ENCODE assay signal across 8 cellular contexts in genomic region chr19:44002566-44003460, GRCh38. TPM values are rescaled to one million over a fixed set of nuclear protein-coding genes. Genes with fewer than 3 reads are reported as not detected.
DNase-seq lines count a peak whose midpoint lies in the region; ATAC-seq, FAIRE-seq and TF ChIP-seq lines count a peak whose summit lies in the region.

ZNF230 (plus strand) TSS chr19:44002957; CDS start chr19:44007079, 4,122 bp downstream.

- H3K4me1 ChIP-seq in BLaER1 = peaks cover 18% of the 10 kb centered on the region

- H3K4me2 ChIP-seq in BLaER1 = peak within 1 kb of the TSS; percentile 92

- H3K9ac ChIP-seq in BLaER1 = peak within 1 kb of the TSS; percentile 86

- intact Hi-C loops in activated CD4-positive, alpha-beta T cell treated with anti-CD3 and anti-CD28 coated beads, Interleukin-2, amount 10 ng/mL, durations not matched to agents 24 days and 14 days (cut with micrococcal nuclease) = loop anchor here (1.0 to 10.0 kb wide), 11 partner anchors 19 to 498 kb away; partner anchors contain the start of genes ZNF155, ZNF180, ZNF222 and ZNF224

- peak within 1 kb of the TSS; percentile 96 for H3K27ac Mint-ChIP-seq in activated CD4-positive, alpha-beta T cell treated with anti-CD3 and anti-CD28 coated beads, Interleukin-2, amount 10 ng/mL, durations not matched to agents 24 days and 14 days

- H4K20me1 ChIP-seq in BLaER1 = no peaks in the 10 kb centered on the region

- DNase-seq in GM19239 (ENCODE audit: insufficient read length, low spot score) (peak; percentile 66), NCI-H510A treated with DMSO at 0.1 percent for 48 hours (lab: John Stamatoyannopoulos, UW) (peak; percentile 90), coronary artery (ENCODE audit: low spot score) (peak; percentile 94), left kidney (ENCODE audit: low read depth, low spot score) (peak; percentile 99)
- DNase-seq in activated CD4-positive, alpha-beta T cell treated with anti-CD3 and anti-CD28 coated beads, Interleukin-2, amount 10 ng/mL, durations not matched to agents 24 days and 14 days = peak; percentile 95
- peak; percentile 87 for DNase-seq in stimulated activated CD4-positive, alpha-beta T cell treated with anti-CD3 and anti-CD28 coated beads, Interleukin-1b, Interleukin-23, amount 100 ng/mL, for 48 hours

- peaks cover 42% of the 10 kb centered on the region for H3K36me3 Mint-ChIP-seq in activated CD4-positive, alpha-beta T cell treated with anti-CD3 and anti-CD28 coated beads, Interleukin-2, amount 10 ng/mL, durations not matched to agents 24 days and 14 days (ENCODE audit: low read depth)

- H3K27ac ChIP-seq in BLaER1 (peak within 1 kb of the TSS; percentile 75), coronary artery (peak within 1 kb of the TSS; percentile 29 to 76)

- peak; percentile 87 for ATAC-seq in HG03442 (IDR thresholded peaks at IDR 0.05; ENCODE audit: unreplicated experiment)

- H3K4me3 ChIP-seq in BLaER1 (peak within 1 kb of the TSS; percentile 97), coronary artery (peak within 1 kb of the TSS; percentile 80)

- peaks cover 40% of the 10 kb centered on the region for H3K9me3 Mint-ChIP-seq in activated CD4-positive, alpha-beta T cell treated with anti-CD3 and anti-CD28 coated beads, Interleukin-2, amount 10 ng/mL, durations not matched to agents 24 days and 14 days

- peak; percentile 99 for FAIRE-seq in GM19239 (lab: Jason Lieb, UNC)

- no peaks in the 10 kb centered on the region for H3K27me3 Mint-ChIP-seq in activated CD4-positive, alpha-beta T cell treated with anti-CD3 and anti-CD28 coated beads, Interleukin-2, amount 10 ng/mL, durations not matched to agents 24 days and 14 days

- peaks cover 23% of the 10 kb centered on the region for H3K36me3 ChIP-seq in BLaER1

- no peaks in the 10 kb centered on the region for H3K27me3 ChIP-seq in BLaER1

- H3K4me3 Mint-ChIP-seq in activated CD4-positive, alpha-beta T cell treated with anti-CD3 and anti-CD28 coated beads, Interleukin-2, amount 10 ng/mL, durations not matched to agents 24 days and 14 days = peak within 1 kb of the TSS; percentile 97

- peaks cover 32% of the 10 kb centered on the region for H3K9me3 ChIP-seq in BLaER1

- TF ChIP-seq CTCF in coronary artery (IDR thresholded peaks at IDR 0.05) = no peak

- H3K4me1 Mint-ChIP-seq in activated CD4-positive, alpha-beta T cell treated with anti-CD3 and anti-CD28 coated beads, Interleukin-2, amount 10 ng/mL, durations not matched to agents 24 days and 14 days = peaks cover 15% of the 10 kb centered on the region

RNA-seq across cellular contexts. Expression of gene ZNF230, which starts in this region (rescaled TPM):
- 2.4 and 4.5 TPM in 2 replicates for total RNA-seq in activated CD4-positive, alpha-beta T cell treated with anti-CD3 and anti-CD28 coated beads, Interleukin-2, amount 10 ng/mL, durations not matched to agents 24 days and 14 days

Comparison
In these comparisons a context has a peak if more than half of its experiments do, and no peak if none do; other contexts are left out.
1. Peak in every context shown above with its lines: DNase-seq, ATAC-seq, H3K4me3 ChIP-seq and H3K27ac ChIP-seq.